21 cellular contexts compared by ENCODE assay signal in genomic region chr5:52810426-52810825, GRCh38. TPM values are rescaled to one million over a fixed set of nuclear protein-coding genes. Genes with fewer than 3 reads are reported as not detected.
A peak's percentile ranks its signal among the peaks of the same experiment; 100 is the strongest.
DNase-seq lines count a peak whose midpoint lies in the region; ATAC-seq and TF ChIP-seq lines count a peak whose summit lies in the region.
"Had no signal": no experiment of that assay in that cellular context is flagged by ENCODE, and none has a peak within 500 bp of the region (broad histone marks: within the 10 kb centered on the region; RNA-seq: fewer than 3 reads in every experiment).

No MANE protein-coding gene starts in this region.

- no peaks in the 10 kb centered on the region for H3K9me3 Mint-ChIP-seq in natural killer cell treated with Interleukin-12 subunit alpha and Interleukin-12 subunit beta and Interleukin-15 and Interleukin-18, amount 100 ng/mL, for 72 hours
- H3K9me3 Mint-ChIP-seq in natural killer cell = no peaks in the 10 kb centered on the region
- H3K9me3 Mint-ChIP-seq in activated CD8-positive, alpha-beta T cell treated with anti-CD3 and anti-CD28 coated beads for 36 hours = no peaks in the 10 kb centered on the region
- H3K9me3 Mint-ChIP-seq: activated CD4-positive, alpha-beta T cell treated with anti-CD3 and anti-CD28 coated beads, Interleukin-2, amount 10 ng/mL, durations not matched to agents 7 days and 5 days; activated naive CD4-positive, alpha-beta T cell treated with anti-CD3 and anti-CD28 coated beads, Interleukin-2, amount 10 ng/mL, durations not matched to agents 7 days and 5 days; CD4-positive, alpha-beta memory T cell; naive B cell had no signal

- intact Hi-C loops in natural killer cell (cut with micrococcal nuclease) = no loop called here
- intact Hi-C loops in esophagus muscularis mucosa (cut with DNase I) = no loop called here
- intact Hi-C loops in vagina (cut with DNase I) = no loop called here
- intact Hi-C loops in activated CD8-positive, alpha-beta T cell treated with anti-CD3 and anti-CD28 coated beads for 36 hours (cut with micrococcal nuclease) = no loop called here

- CTCF ChIA-PET in activated CD8-positive, alpha-beta T cell treated with anti-CD3 and anti-CD28 coated beads for 36 hours (lab: Charles Lee) = interaction anchor here (1.3 kb wide), 1 partner anchor 9 kb away, joined by 3 read pairs; no protein-coding TSS in a partner anchor

- H3K9me3 ChIP-seq in esophagus muscularis mucosa (no peaks in the 10 kb centered on the region), osteoblast (ENCODE audit: low read depth, low read length) (no peaks in the 10 kb centered on the region), vagina (no peaks in the 10 kb centered on the region)
- H3K9me3 ChIP-seq: prostate gland had no signal

- no peaks in the 10 kb centered on the region for H4K20me1 ChIP-seq in osteoblast (ENCODE audit: insufficient read depth, low read length)

- no peak for TF ChIP-seq EP300 in esophagus muscularis mucosa (IDR thresholded peaks at IDR 0.05)

- H3K4me2 ChIP-seq in osteoblast (ENCODE audit: insufficient read depth, low read length) = peak overlapping the region; percentile 57

- H3K4me3 Mint-ChIP-seq in natural killer cell treated with Interleukin-12 subunit alpha and Interleukin-12 subunit beta and Interleukin-15 and Interleukin-18, amount 100 ng/mL, for 72 hours = peak overlapping the region; percentile 64
- H3K4me3 Mint-ChIP-seq in natural killer cell = no peak overlapping the region
- H3K4me3 Mint-ChIP-seq in activated CD8-positive, alpha-beta T cell treated with anti-CD3 and anti-CD28 coated beads for 36 hours = no peak overlapping the region
- H3K4me3 Mint-ChIP-seq: activated CD4-positive, alpha-beta T cell treated with anti-CD3 and anti-CD28 coated beads, Interleukin-2, amount 10 ng/mL, durations not matched to agents 7 days and 5 days; activated naive CD4-positive, alpha-beta T cell treated with anti-CD3 and anti-CD28 coated beads, Interleukin-2, amount 10 ng/mL, durations not matched to agents 7 days and 5 days; CD4-positive, alpha-beta memory T cell; naive B cell had no signal

- no peaks in the 10 kb centered on the region for H3K36me3 ChIP-seq in esophagus muscularis mucosa
- no peaks in the 10 kb centered on the region for H3K36me3 ChIP-seq in osteoblast (ENCODE audit: insufficient read depth, low read length)
- no peaks in the 10 kb centered on the region for H3K36me3 ChIP-seq in vagina
- H3K36me3 ChIP-seq: prostate gland had no signal

- H3K27me3 Mint-ChIP-seq in natural killer cell treated with Interleukin-12 subunit alpha and Interleukin-12 subunit beta and Interleukin-15 and Interleukin-18, amount 100 ng/mL, for 72 hours = peaks cover 0 to 2% of the 10 kb centered on the region in 2 donors
- no peaks in the 10 kb centered on the region for H3K27me3 Mint-ChIP-seq in natural killer cell (ENCODE audit: low read depth in 2 of 2)
- no peaks in the 10 kb centered on the region for H3K27me3 Mint-ChIP-seq in activated CD8-positive, alpha-beta T cell treated with anti-CD3 and anti-CD28 coated beads for 36 hours
- H3K27me3 Mint-ChIP-seq: activated naive CD4-positive, alpha-beta T cell treated with anti-CD3 and anti-CD28 coated beads, Interleukin-2, amount 10 ng/mL, durations not matched to agents 7 days and 5 days; naive B cell had no signal

- H3K27ac Mint-ChIP-seq in natural killer cell treated with Interleukin-12 subunit alpha and Interleukin-12 subunit beta and Interleukin-15 and Interleukin-18, amount 100 ng/mL, for 72 hours = peak overlapping the region; percentile 65 to 87
- no peak overlapping the region for H3K27ac Mint-ChIP-seq in natural killer cell
- H3K27ac Mint-ChIP-seq in activated CD8-positive, alpha-beta T cell treated with anti-CD3 and anti-CD28 coated beads for 36 hours = no peak overlapping the region
- H3K27ac Mint-ChIP-seq: activated CD4-positive, alpha-beta T cell treated with anti-CD3 and anti-CD28 coated beads, Interleukin-2, amount 10 ng/mL, durations not matched to agents 7 days and 5 days; activated naive CD4-positive, alpha-beta T cell treated with anti-CD3 and anti-CD28 coated beads, Interleukin-2, amount 10 ng/mL, durations not matched to agents 7 days and 5 days; CD4-positive, alpha-beta memory T cell; naive B cell had no signal

- no peaks in the 10 kb centered on the region for H3K36me3 Mint-ChIP-seq in natural killer cell treated with Interleukin-12 subunit alpha and Interleukin-12 subunit beta and Interleukin-15 and Interleukin-18, amount 100 ng/mL, for 72 hours
- no peaks in the 10 kb centered on the region for H3K36me3 Mint-ChIP-seq in natural killer cell
- peaks cover 6% of the 10 kb centered on the region for H3K36me3 Mint-ChIP-seq in activated CD8-positive, alpha-beta T cell treated with anti-CD3 and anti-CD28 coated beads for 36 hours (ENCODE audit: low read depth)
- H3K36me3 Mint-ChIP-seq: naive B cell had no signal

- POLR2A ChIA-PET in activated CD8-positive, alpha-beta T cell treated with anti-CD3 and anti-CD28 coated beads for 36 hours (lab: Charles Lee) = no interaction called here

- no peak for ATAC-seq in natural killer cell treated with Interleukin-12 subunit alpha and Interleukin-12 subunit beta and Interleukin-15 and Interleukin-18, amount 100 ng/mL, for 72 hours
- ATAC-seq in natural killer cell = no peak
- no peak for ATAC-seq in activated CD8-positive, alpha-beta T cell treated with anti-CD3 and anti-CD28 coated beads for 36 hours
- ATAC-seq: left ventricle myocardium superior, Right ventricle myocardium inferior had no signal

- no peak overlapping the region for H3K4me3 ChIP-seq in esophagus muscularis mucosa
- H3K4me3 ChIP-seq in osteoblast (ENCODE audit: insufficient read depth, low read length) = no peak overlapping the region
- H3K4me3 ChIP-seq in vagina = no peak overlapping the region
- H3K4me3 ChIP-seq: K562, prostate gland had no signal

- DNase-seq in natural killer cell treated with Interleukin-12 subunit alpha and Interleukin-12 subunit beta and Interleukin-15 and Interleukin-18, amount 100 ng/mL, for 72 hours (ENCODE audit: low spot score) = no peak
- DNase-seq in natural killer cell = no peak
- DNase-seq in esophagus muscularis mucosa (ENCODE audit: extremely low spot score) = no peak
- DNase-seq in osteoblast (ENCODE audit: insufficient read length, low spot score, missing footprints) = no peak
- DNase-seq in vagina (ENCODE audit: extremely low spot score in 2 of 2) = no peak
- no peak for DNase-seq in HT-29 (ENCODE audit: low spot score)
- no peak for DNase-seq in NCI-H226
- no peak for DNase-seq in activated CD8-positive, alpha-beta T cell treated with anti-CD3 and anti-CD28 coated beads for 36 hours
- DNase-seq: activated CD4-positive, alpha-beta T cell treated with anti-CD3 and anti-CD28 coated beads, Interleukin-2, amount 10 ng/mL, durations not matched to agents 7 days and 5 days; activated naive CD4-positive, alpha-beta T cell treated with anti-CD3 and anti-CD28 coated beads, Interleukin-2, amount 10 ng/mL, durations not matched to agents 7 days and 5 days; cortex of kidney; DMS79; left ventricle myocardium superior; naive B cell; NCI-H1048; NCI-H2081; stimulated activated CD4-positive, alpha-beta T cell treated with anti-CD3 and anti-CD28 coated beads, Interleukin-12 subunit alpha, Interleukin-12 subunit beta, amount 100 ng/mL, for 4 hours had no signal

- peak overlapping the region; percentile 76 to 94 (median 92) for H3K27ac ChIP-seq in esophagus muscularis mucosa (replicated peaks in 1 of 4)
- peak overlapping the region; percentile 73 for H3K27ac ChIP-seq in osteoblast (ENCODE audit: low read depth, low read length)
- H3K27ac ChIP-seq in vagina = peak overlapping the region; percentile 18

- H3K4me1 ChIP-seq in esophagus muscularis mucosa = peaks cover 64 to 100% (median 100%) of the 10 kb centered on the region in 4 donors
- H3K4me1 ChIP-seq in osteoblast (ENCODE audit: insufficient read depth, low read length) = peaks cover 52% of the 10 kb centered on the region
- peaks cover 16% of the 10 kb centered on the region for H3K4me1 ChIP-seq in vagina
- H3K4me1 ChIP-seq: prostate gland had no signal

- WGBS in esophagus muscularis mucosa = 50% methylated on average over 1 of the region's 1 CpG

- no peak for TF ChIP-seq POLR2A in esophagus muscularis mucosa (IDR thresholded peaks at IDR 0.05; ENCODE audit: low read depth)
- no peak for TF ChIP-seq POLR2A in vagina (IDR thresholded peaks at IDR 0.05)

- no peaks in the 10 kb centered on the region for H3K27me3 ChIP-seq in esophagus muscularis mucosa
- H3K27me3 ChIP-seq in osteoblast (ENCODE audit: insufficient read depth, low read length) = no peaks in the 10 kb centered on the region
- H3K27me3 ChIP-seq in vagina = no peaks in the 10 kb centered on the region

- H3K79me2 ChIP-seq in osteoblast (ENCODE audit: insufficient read depth, low read length) = peaks cover 2% of the 10 kb centered on the region

- H2AFZ ChIP-seq in osteoblast (ENCODE audit: low read length) = no peak overlapping the region

- TF ChIP-seq CTCF in natural killer cell (IDR thresholded peaks at IDR 0.05) (no peak), esophagus muscularis mucosa (IDR thresholded peaks at IDR 0.05) (no peak), osteoblast (IDR thresholded peaks at IDR 0.05; ENCODE audit: extremely low read depth, low read depth, low read length) (no peak), vagina (IDR thresholded peaks at IDR 0.05) (no peak)
- no peak for TF ChIP-seq CTCF in activated CD8-positive, alpha-beta T cell treated with anti-CD3 and anti-CD28 coated beads for 36 hours (IDR thresholded peaks at IDR 0.05)

- H3K4me1 Mint-ChIP-seq in natural killer cell treated with Interleukin-12 subunit alpha and Interleukin-12 subunit beta and Interleukin-15 and Interleukin-18, amount 100 ng/mL, for 72 hours (ENCODE audit: low read depth in 2 of 2) = peaks cover 17 to 23% of the 10 kb centered on the region in 2 donors
- H3K4me1 Mint-ChIP-seq in natural killer cell = no peaks in the 10 kb centered on the region
- peaks cover 11% of the 10 kb centered on the region for H3K4me1 Mint-ChIP-seq in activated CD8-positive, alpha-beta T cell treated with anti-CD3 and anti-CD28 coated beads for 36 hours (ENCODE audit: low read depth)
- H3K4me1 Mint-ChIP-seq: activated naive CD4-positive, alpha-beta T cell treated with anti-CD3 and anti-CD28 coated beads, Interleukin-2, amount 10 ng/mL, durations not matched to agents 7 days and 5 days; naive B cell had no signal

RNA-seq across cellular contexts. Expression of gene ITGA1, which starts 22.7 kb away (rescaled TPM):
- total RNA-seq in natural killer cell treated with Interleukin-12 subunit alpha and Interleukin-12 subunit beta and Interleukin-15 and Interleukin-18, amount 100 ng/mL, for 72 hours = 100 to 1,000 TPM; 129 to 136 TPM
- total RNA-seq in natural killer cell (under 1 TPM; 0.45 to 0.82 (median 0.47) TPM), esophagus muscularis mucosa (100 to 1,000 TPM; 228 to 302 (median 235) TPM), osteoblast (28.6 and 31.8 TPM in 2 replicates), vagina (42.7 TPM)
- total RNA-seq in HT-29 (2014; rRNA removed; shearing (Covaris generic)) = 22.6 and 39.5 TPM in 2 replicates
- 1 to 10 TPM; 5.1 to 6.0 TPM for total RNA-seq in activated CD8-positive, alpha-beta T cell treated with anti-CD3 and anti-CD28 coated beads for 36 hours

RNA-seq across cellular contexts. Expression of gene PELO, which starts 22.7 kb away (rescaled TPM):
- total RNA-seq in natural killer cell treated with Interleukin-12 subunit alpha and Interleukin-12 subunit beta and Interleukin-15 and Interleukin-18, amount 100 ng/mL, for 72 hours = 100 to 1,000 TPM in 1 of 2 donors, 10 to 100 TPM in 1; 71.4 to 122 TPM
- total RNA-seq in natural killer cell (1 to 10 TPM; 2.6 to 3.9 (median 3.7) TPM), esophagus muscularis mucosa (10 to 100 TPM; 43.1 to 77.7 (median 69.7) TPM), osteoblast (21.4 and 21.5 TPM in 2 replicates), vagina (11.8 TPM)
- total RNA-seq in HT-29 (2014; rRNA removed; shearing (Covaris generic)) = 37.1 and 41.2 TPM in 2 replicates
- total RNA-seq in activated CD8-positive, alpha-beta T cell treated with anti-CD3 and anti-CD28 coated beads for 36 hours = 10 to 100 TPM; 25.4 to 26.0 TPM

Comparison
In these comparisons a context has a peak if more than half of its experiments do, and no peak if none do; other contexts are left out.
1. H3K27ac Mint-ChIP-seq: peak in natural killer cell treated with Interleukin-12 subunit alpha and Interleukin-12 subunit beta and Interleukin-15 and Interleukin-18, amount 100 ng/mL, for 72 hours (2 of 2); none in natural killer cell (0 of 2) and activated CD8-positive, alpha-beta T cell treated with anti-CD3 and anti-CD28 coated beads for 36 hours (single experiment).
2. H3K27ac ChIP-seq: peak in every context shown above with its lines; median percentile 92 in esophagus muscularis mucosa; 73 in osteoblast; 18 in vagina.